In genomic region chr10:98039690-98040381, GRCh38 we compare ENCODE assay signal across 22 cellular contexts. TPM values are rescaled to one million over a fixed set of nuclear protein-coding genes. Genes with fewer than 3 reads are reported as not detected.
DNase-seq lines count a peak whose midpoint lies in the region; ATAC-seq, FAIRE-seq and TF ChIP-seq lines count a peak whose summit lies in the region.
"Had no signal": no experiment of that assay in that cellular context is flagged by ENCODE, and none has a peak within 500 bp of the region (broad histone marks: within the 10 kb centered on the region; RNA-seq: fewer than 3 reads in every experiment).

No MANE protein-coding gene starts in this region.

- TF ChIP-seq CTCF in left ventricle myocardium inferior (IDR thresholded peaks at IDR 0.05; ENCODE audit: borderline replicate concordance) (no peak), bronchial epithelial cell (IDR thresholded peaks at IDR 0.05; ENCODE audit: insufficient read depth, low read length, severe bottlenecking) (no peak)

- intact Hi-C loops in Right ventricle myocardium superior (cut with DNase I) = no loop called here
- intact Hi-C loops in left ventricle myocardium inferior (cut with micrococcal nuclease) = loop anchor here (5.0 kb wide), 1 partner anchor 128 kb away; no protein-coding TSS in a partner anchor
- intact Hi-C loops in activated CD4-positive, alpha-beta memory T cell treated with anti-CD3 and anti-CD28 coated beads for 36 hours (cut with micrococcal nuclease) = no loop called here

- no peaks in the 10 kb centered on the region for H3K36me3 Mint-ChIP-seq in activated CD4-positive, alpha-beta memory T cell treated with anti-CD3 and anti-CD28 coated beads for 36 hours
- H3K36me3 Mint-ChIP-seq: CD8-positive, alpha-beta T cell had no signal

- CTCF ChIA-PET in activated CD4-positive, alpha-beta memory T cell treated with anti-CD3 and anti-CD28 coated beads for 36 hours (lab: Charles Lee) = interaction anchor here (1.4 to 9.4 kb wide), 7 partner anchors 11 to 277 kb away, joined by 3 to 229 read pairs (median 28); no protein-coding TSS in a partner anchor

- H3K9me3 Mint-ChIP-seq in activated CD4-positive, alpha-beta memory T cell treated with anti-CD3 and anti-CD28 coated beads for 36 hours = no peaks in the 10 kb centered on the region
- H3K9me3 Mint-ChIP-seq: CD8-positive, alpha-beta T cell had no signal

- H3K27ac ChIP-seq in left ventricle myocardium inferior (replicated peaks) = no peak overlapping the region

- H3K36me3 ChIP-seq in left ventricle myocardium inferior (no peaks in the 10 kb centered on the region), bronchial epithelial cell (ENCODE audit: control insufficient read depth, insufficient read depth, low read length) (no peaks in the 10 kb centered on the region)

- peaks cover 57% of the 10 kb centered on the region for H3K27me3 Mint-ChIP-seq in activated CD4-positive, alpha-beta memory T cell treated with anti-CD3 and anti-CD28 coated beads for 36 hours

- no peak overlapping the region for H3K27ac Mint-ChIP-seq in activated CD4-positive, alpha-beta memory T cell treated with anti-CD3 and anti-CD28 coated beads for 36 hours
- H3K27ac Mint-ChIP-seq: CD8-positive, alpha-beta T cell had no signal

- H3K9me3 ChIP-seq in left ventricle myocardium inferior (replicated peaks) = no peaks in the 10 kb centered on the region

- POLR2A ChIA-PET in activated CD4-positive, alpha-beta memory T cell treated with anti-CD3 and anti-CD28 coated beads for 36 hours (lab: Charles Lee) = no interaction called here

- DNase-seq in DMS79 treated with DMSO at 0.1 percent for 48 hours (lab: John Stamatoyannopoulos, UW) = peak; percentile 3
- DNase-seq in DMS79 (lab: John Stamatoyannopoulos, UW) = no peak
- DNase-seq in Right ventricle myocardium superior = no peak
- no peak for DNase-seq in left ventricle myocardium inferior
- DNase-seq in bronchial epithelial cell (ENCODE audit: low read depth) = no peak
- DNase-seq in renal cortical epithelial cell (ENCODE audit: low read depth) = peak; percentile 52
- no peak for DNase-seq in activated CD4-positive, alpha-beta memory T cell treated with anti-CD3 and anti-CD28 coated beads for 36 hours
- DNase-seq: 8988T; AML-193; C1 segment of cervical spinal cord; CD8-positive, alpha-beta T cell; KG1; NCI-H1092; NCI-H2081; NCI-H345; NCI-H524 treated with DMSO at 0.1 percent for 48 hours; SIG-M5; T-helper 1 cell had no signal

- peak; percentile 13 for FAIRE-seq in bronchial epithelial cell (lab: Jason Lieb, UNC)
- FAIRE-seq: GM19239, H1, HTR-8/SVneo had no signal

- ATAC-seq in Right ventricle myocardium superior (ENCODE audit: poor library complexity) = peak; percentile 47
- ATAC-seq: CD8-positive, alpha-beta T cell had no signal

- H3K4me3 ChIP-seq in left ventricle myocardium inferior (no peak overlapping the region), bronchial epithelial cell (ENCODE audit: low read depth, low read length) (no peak overlapping the region)

- H3K4me1 ChIP-seq in left ventricle myocardium inferior = peaks cover 6% of the 10 kb centered on the region

- H3K27me3 ChIP-seq in left ventricle myocardium inferior (ENCODE audit: low read depth) = peaks cover 93% of the 10 kb centered on the region
- peaks cover 20% of the 10 kb centered on the region for H3K27me3 ChIP-seq in bronchial epithelial cell (ENCODE audit: control insufficient read depth, insufficient read depth, low read length)

- H3K4me1 Mint-ChIP-seq in activated CD4-positive, alpha-beta memory T cell treated with anti-CD3 and anti-CD28 coated beads for 36 hours (ENCODE audit: low read depth) = no peaks in the 10 kb centered on the region

- no peak overlapping the region for H3K4me3 Mint-ChIP-seq in activated CD4-positive, alpha-beta memory T cell treated with anti-CD3 and anti-CD28 coated beads for 36 hours
- H3K4me3 Mint-ChIP-seq: CD8-positive, alpha-beta T cell had no signal

RNA-seq across cellular contexts. Expression of gene CRTAC1, which starts 9.4 kb away (rescaled TPM):
- total RNA-seq in Right ventricle myocardium superior (1.0 TPM), left ventricle myocardium inferior (2.3 TPM), bronchial epithelial cell (not detected in 2 replicates), renal cortical epithelial cell (0.17 and 23.9 TPM in 2 replicates)
- total RNA-seq in activated CD4-positive, alpha-beta memory T cell treated with anti-CD3 and anti-CD28 coated beads for 36 hours = not detected
- total RNA-seq: CD8-positive, alpha-beta T cell; RPMI7951 had no signal

Comparison
In these comparisons a context has a peak if more than half of its experiments do, and no peak if none do; other contexts are left out.
1. DNase-seq: peak in DMS79 treated with DMSO at 0.1 percent for 48 hours (single experiment) and renal cortical epithelial cell (single experiment); none in DMS79 (single experiment), Right ventricle myocardium superior (single experiment), left ventricle myocardium inferior (single experiment), bronchial epithelial cell (single experiment) and activated CD4-positive, alpha-beta memory T cell treated with anti-CD3 and anti-CD28 coated beads for 36 hours (single experiment).